Comparison of ENCODE assay signal across 14 cellular contexts in genomic region chr16:1108299-1109252, GRCh38. TPM values are rescaled to one million over a fixed set of nuclear protein-coding genes. Genes with fewer than 3 reads are reported as not detected.
A peak's percentile ranks its signal among the peaks of the same experiment; 100 is the strongest.
DNase-seq lines count a peak whose midpoint lies in the region; TF ChIP-seq lines count a peak whose summit lies in the region.
"Had no signal": no experiment of that assay in that cellular context is flagged by ENCODE, and none has a peak within 500 bp of the region (broad histone marks: within the 10 kb centered on the region; RNA-seq: fewer than 3 reads in every experiment).

No MANE protein-coding gene starts in this region.

- no peak for TF ChIP-seq POLR2A in transverse colon (IDR thresholded peaks at IDR 0.05)

- H3K9me3 ChIP-seq in transverse colon (no peaks in the 10 kb centered on the region), Karpas-422 (ENCODE audit: low read length) (no peaks in the 10 kb centered on the region)

- TF ChIP-seq EP300 in transverse colon (IDR thresholded peaks at IDR 0.05; ENCODE audit: low read depth) = no peak

- H3K27me3 ChIP-seq in transverse colon = peaks cover 63% of the 10 kb centered on the region
- H3K27me3 ChIP-seq in Karpas-422 (ENCODE audit: low read length) = no peaks in the 10 kb centered on the region

- in situ Hi-C loops in transverse colon (cut with MboI; ENCODE audit: low pct_ligation_motif_present in 1 of 4, low pct_unique_long_range_greater_than_20kb in 1 of 4, low sequenced_read_pairs in 3 of 4) = no loop called here

- H3K27me3 Mint-ChIP-seq in glutamatergic neuron (ENCODE audit: unreplicated experiment) = peaks cover 2% of the 10 kb centered on the region

- H3K4me1 Mint-ChIP-seq in glutamatergic neuron (ENCODE audit: low read depth, unreplicated experiment) = peaks cover 5% of the 10 kb centered on the region
- H3K4me1 Mint-ChIP-seq: central memory CD8-positive, alpha-beta T cell; nephron had no signal

- H3K4me3 Mint-ChIP-seq in glutamatergic neuron (ENCODE audit: unreplicated experiment) = no peak overlapping the region
- H3K4me3 Mint-ChIP-seq: central memory CD8-positive, alpha-beta T cell; nephron; T-helper 1 cell treated with Interleukin-12 subunit alpha and Interleukin-12 subunit beta and Interleukin-4 antibody, amounts not matched to agents 30 μg/mL and 1 μg/mL, for 36 hours had no signal

- no peaks in the 10 kb centered on the region for H3K9me2 ChIP-seq in Karpas-422 (replicated peaks; ENCODE audit: insufficient read depth, low read length)

- no peak overlapping the region for H3K4me2 ChIP-seq in Karpas-422 (ENCODE audit: low read depth, low read length, poor library complexity, severe bottlenecking)

- peaks cover 11% of the 10 kb centered on the region; the same call in 1 of the 2 replicates for H4K20me1 ChIP-seq in Karpas-422 (ENCODE audit: insufficient read depth, low read depth, low read length)

- H3K36me3 Mint-ChIP-seq in glutamatergic neuron (ENCODE audit: unreplicated experiment) = no peaks in the 10 kb centered on the region

- peak; percentile 23 for DNase-seq in NCI-H345 (lab: John Stamatoyannopoulos, UW)
- DNase-seq in NCI-H345 treated with DMSO at 0.1 percent for 48 hours (lab: John Stamatoyannopoulos, UW; ENCODE audit: unreplicated experiment) = no peak
- peak; percentile 94 for DNase-seq in NCI-H69 (lab: John Stamatoyannopoulos, UW)
- DNase-seq in glutamatergic neuron = peak; percentile 77
- DNase-seq in transverse colon = peak; percentile 55
- no peak for DNase-seq in NK-92 (lab: John Stamatoyannopoulos, UW; ENCODE audit: unreplicated experiment)
- no peak for DNase-seq in Karpas-422
- no peak for DNase-seq in NOMO-1 treated with DMSO at 0.1 percent for 48 hours (lab: John Stamatoyannopoulos, UW; ENCODE audit: unreplicated experiment)
- DNase-seq: NCI-H1048; stimulated activated CD4-positive, alpha-beta T cell treated with anti-CD3 and anti-CD28 coated beads, Interleukin-2, amount 100 ng/mL, for 48 hours had no signal

- H3K27ac ChIP-seq in transverse colon (no peak overlapping the region), Karpas-422 (ENCODE audit: low read length) (no peak overlapping the region)

- no peaks in the 10 kb centered on the region for H3K79me2 ChIP-seq in Karpas-422 (ENCODE audit: low read length)

- intact Hi-C loops in transverse colon (cut with DNase I; ENCODE audit: low total_unique reads) = no loop called here

- H2AFZ ChIP-seq in Karpas-422 (ENCODE audit: low read length) = no peak overlapping the region

- H3K4me1 ChIP-seq in transverse colon (peaks cover 0 to 4% (median 2%) of the 10 kb centered on the region in 4 donors), Karpas-422 (ENCODE audit: low read length) (no peaks in the 10 kb centered on the region)

- no peak overlapping the region for H3K27ac Mint-ChIP-seq in glutamatergic neuron (ENCODE audit: unreplicated experiment)
- H3K27ac Mint-ChIP-seq: T-helper 1 cell treated with Interleukin-12 subunit alpha and Interleukin-12 subunit beta and Interleukin-4 antibody, amounts not matched to agents 30 μg/mL and 1 μg/mL, for 36 hours had no signal

- H3K4me3 ChIP-seq in transverse colon (no peak overlapping the region), Karpas-422 (ENCODE audit: low read length) (no peak overlapping the region)

- no peak overlapping the region for H3K9ac ChIP-seq in Karpas-422 (ENCODE audit: low read length)

- TF ChIP-seq CTCF in glutamatergic neuron (IDR thresholded peaks at IDR 0.05; ENCODE audit: partially characterized antibody, unreplicated experiment) (no peak), transverse colon (IDR thresholded peaks at IDR 0.05) (no peak)

- H3K36me3 ChIP-seq in transverse colon = no peaks in the 10 kb centered on the region
- H3K36me3 ChIP-seq in Karpas-422 (ENCODE audit: insufficient read depth, low read length) = no peaks in the 10 kb centered on the region

- H3K9me3 Mint-ChIP-seq in glutamatergic neuron (ENCODE audit: unreplicated experiment) = peaks cover 5% of the 10 kb centered on the region
- H3K9me3 Mint-ChIP-seq: central memory CD8-positive, alpha-beta T cell; nephron; T-helper 1 cell treated with Interleukin-12 subunit alpha and Interleukin-12 subunit beta and Interleukin-4 antibody, amounts not matched to agents 30 μg/mL and 1 μg/mL, for 36 hours had no signal

- 37% methylated on average over 33 of the region's 42 CpGs; no CpG with 5 or more reads in 1 of the 2 donors for WGBS in transverse colon (ENCODE audit: low coverage in 1 of 2), 2 donors

RNA-seq across cellular contexts. Expression of gene C1QTNF8, which starts 12.5 kb away (rescaled TPM):
- total RNA-seq in glutamatergic neuron (ENCODE audit: unreplicated experiment) = not detected
- total RNA-seq in transverse colon = not detected
- not detected in 2 replicates for total RNA-seq in Karpas-422 (2014; rRNA removed; shearing (Covaris generic); ENCODE audit: low replicate concordance)

RNA-seq across cellular contexts. Expression of gene SSTR5, which starts 36.0 kb away (rescaled TPM):
- total RNA-seq in glutamatergic neuron (ENCODE audit: unreplicated experiment) (1.3 TPM), transverse colon (not detected)
- not detected in 2 replicates for total RNA-seq in Karpas-422 (2014; rRNA removed; shearing (Covaris generic); ENCODE audit: low replicate concordance)
- total RNA-seq: temporal lobe had no signal

RNA-seq across cellular contexts. Expression of gene CACNA1H, which starts 44.3 kb away (rescaled TPM):
- 161 TPM for total RNA-seq in glutamatergic neuron (ENCODE audit: unreplicated experiment)
- total RNA-seq in transverse colon = 10 to 100 TPM; 17.0 to 63.6 (median 39.5) TPM
- not detected in 2 replicates for total RNA-seq in Karpas-422 (2014; rRNA removed; shearing (Covaris generic); ENCODE audit: low replicate concordance)

Comparison
In these comparisons a context has a peak if more than half of its experiments do, and no peak if none do; other contexts are left out.
1. DNase-seq: peak in NCI-H345 (single experiment), NCI-H69 (single experiment), glutamatergic neuron (single experiment) and transverse colon (single experiment); none in NCI-H345 treated with DMSO at 0.1 percent for 48 hours (single experiment), NK-92 (single experiment), Karpas-422 (single experiment) and NOMO-1 treated with DMSO at 0.1 percent for 48 hours (single experiment).
2. RNA of gene CACNA1H, which starts 44.3 kb away (total RNA-seq): 161 TPM in glutamatergic neuron (single experiment) and 17.0 to 63.6 TPM in transverse colon; not detected in Karpas-422; every median in the first group is over 10 times any median in the second.